ENCODE assay signal across 10 cellular contexts in the genomic region with DNA sequence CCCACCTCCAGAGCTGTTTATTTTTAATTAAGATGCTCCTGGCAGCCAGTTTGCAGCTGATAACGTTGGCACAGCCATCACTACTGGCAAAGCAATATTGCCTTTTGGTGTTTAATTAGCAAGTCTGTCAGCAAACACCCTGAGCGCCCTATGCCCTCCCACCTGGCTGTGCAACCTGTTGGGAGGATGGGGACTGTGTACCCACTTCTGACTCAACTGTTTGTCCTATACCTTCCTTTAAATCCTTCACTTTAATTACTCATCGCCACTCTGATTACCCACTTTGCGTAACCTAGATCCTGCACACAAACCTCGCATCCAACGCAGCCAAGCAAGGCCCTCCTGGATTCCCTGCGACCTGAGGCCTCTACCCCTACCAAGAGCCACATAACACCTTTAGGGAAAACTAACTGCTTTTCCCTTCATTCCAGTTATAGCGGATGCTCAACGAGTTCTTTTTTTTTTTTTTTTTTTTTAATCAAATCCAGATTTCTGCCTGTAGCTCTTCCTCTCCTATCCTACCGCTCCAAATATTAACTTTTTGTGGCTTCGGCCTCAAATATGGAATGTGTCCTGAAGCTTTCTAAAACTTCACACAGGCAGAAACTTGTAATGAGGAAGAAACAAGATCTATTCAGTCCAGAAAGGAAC.
DNase-seq lines count a peak whose midpoint lies in the region; ATAC-seq and TF ChIP-seq lines count a peak whose summit lies in the region.
"Had no signal": no experiment of that assay in that cellular context is flagged by ENCODE, and none has a peak within 500 bp of the region (broad histone marks: within the 10 kb centered on the region; RNA-seq: fewer than 3 reads in every experiment).

No MANE protein-coding gene starts in this region.

- TF ChIP-seq CTCF in gastroesophageal sphincter (IDR thresholded peaks at IDR 0.05): no peak

- TF ChIP-seq POLR2A in gastroesophageal sphincter (IDR thresholded peaks at IDR 0.05): no peak

- TF ChIP-seq EP300 in gastroesophageal sphincter (IDR thresholded peaks at IDR 0.05): no peak

- ATAC-seq in SK-N-SH treated with all-trans-retinoic acid at 6 μM for 48 hours (peak; percentile 59; the same call in 2 of the 3 replicates), gastroesophageal sphincter (no peak)
- ATAC-seq in stimulated activated memory B cell treated with anti-CD40 and anti-IgM and Interleukin-4, amounts not matched to agents 10 μg/mL and 1 μg/mL and 100 μg/mL, for 72 hours: no peak

- peaks cover 93% of the 10 kb centered on the region for H3K4me1 Mint-ChIP-seq in stimulated activated memory B cell treated with anti-CD40 and anti-IgM and Interleukin-4, amounts not matched to agents 10 μg/mL and 1 μg/mL and 100 μg/mL, for 72 hours

- DNase-seq in DMS153 (lab: John Stamatoyannopoulos, UW): peak; percentile 23
- no peak for DNase-seq in DMS153 treated with DMSO at 0.1 percent for 48 hours (lab: John Stamatoyannopoulos, UW; ENCODE audit: unreplicated experiment)
- no peak for DNase-seq in T-helper 9 cell
- no peak for DNase-seq in NCI-H146 treated with DMSO at 0.1 percent for 48 hours (lab: John Stamatoyannopoulos, UW; ENCODE audit: unreplicated experiment)
- no peak for DNase-seq in HUDEP-2 (lab: John Stamatoyannopoulos, UW; ENCODE audit: unreplicated experiment in 76 of 76)

- H3K27me3 Mint-ChIP-seq in stimulated activated memory B cell treated with anti-CD40 and anti-IgM and Interleukin-4, amounts not matched to agents 10 μg/mL and 1 μg/mL and 100 μg/mL, for 72 hours: no peaks in the 10 kb centered on the region

- H3K27ac ChIP-seq in gastroesophageal sphincter: peak overlapping the region; percentile 45 to 78 (median 74)
- H3K27ac ChIP-seq: 22Rv1 had no signal

- H3K4me1 ChIP-seq in gastroesophageal sphincter: peaks cover 15 to 85% (median 34%) of the 10 kb centered on the region in 3 donors

- H3K9me3 Mint-ChIP-seq in stimulated activated memory B cell treated with anti-CD40 and anti-IgM and Interleukin-4, amounts not matched to agents 10 μg/mL and 1 μg/mL and 100 μg/mL, for 72 hours: no peaks in the 10 kb centered on the region

- 74 to 76% methylated on average over 8 to 10 of the region's 11 CpGs for WGBS in gastroesophageal sphincter (ENCODE audit: low coverage in 1 of 2), 2 donors

- H3K27ac Mint-ChIP-seq in stimulated activated memory B cell treated with anti-CD40 and anti-IgM and Interleukin-4, amounts not matched to agents 10 μg/mL and 1 μg/mL and 100 μg/mL, for 72 hours: peak overlapping the region; percentile 94

- no peaks in the 10 kb centered on the region for H3K36me3 ChIP-seq in gastroesophageal sphincter

- H3K4me3 Mint-ChIP-seq in stimulated activated memory B cell treated with anti-CD40 and anti-IgM and Interleukin-4, amounts not matched to agents 10 μg/mL and 1 μg/mL and 100 μg/mL, for 72 hours: no peak overlapping the region

- no peaks in the 10 kb centered on the region for H3K27me3 ChIP-seq in gastroesophageal sphincter

- no peaks in the 10 kb centered on the region for H3K9me3 ChIP-seq in gastroesophageal sphincter

- H3K36me3 Mint-ChIP-seq in stimulated activated memory B cell treated with anti-CD40 and anti-IgM and Interleukin-4, amounts not matched to agents 10 μg/mL and 1 μg/mL and 100 μg/mL, for 72 hours: peaks cover 29% of the 10 kb centered on the region

- no peak overlapping the region for H3K4me3 ChIP-seq in gastroesophageal sphincter
- H3K4me3 ChIP-seq: lung had no signal

TF ChIP-seq in SK-N-SH treated with all-trans-retinoic acid at 6 μM for 48 hours, 23 proteins besides CTCF, POLR2A, EP300 and RAD21:
- TF ChIP-seq CREB5 (CRISPR knock-in tag; IDR thresholded peaks at IDR 0.05; ENCODE audit: low read depth) (no peak), ZFP3 (CRISPR knock-in tag; IDR thresholded peaks at IDR 0.05) (no peak), TCF4 (CRISPR knock-in tag; IDR thresholded peaks at IDR 0.05; ENCODE audit: borderline replicate concordance) (peak; percentile 45), ZC3H10 (CRISPR knock-in tag; IDR thresholded peaks at IDR 0.05) (no peak)
